ENCODE assay signal across 1 cellular context in genomic region chr2:74499940-74500577, GRCh38.
TF ChIP-seq lines count a peak whose summit lies in the region.

No MANE protein-coding gene starts in this region.

TF ChIP-seq in WTC11, 78 proteins besides CTCF, POLR2A, EP300 and RAD21 (continued from another document):
- TF ChIP-seq AFF4 (CRISPR knock-in tag; IDR thresholded peaks at IDR 0.05; ENCODE audit: borderline replicate concordance) (no peak), KAT7 (CRISPR knock-in tag; IDR thresholded peaks at IDR 0.05; ENCODE audit: borderline replicate concordance) (no peak), ZNF263 (CRISPR knock-in tag; IDR thresholded peaks at IDR 0.05; ENCODE audit: low read depth) (no peak), RORB (CRISPR knock-in tag; IDR thresholded peaks at IDR 0.05) (no peak), HMGA2 (CRISPR knock-in tag; IDR thresholded peaks at IDR 0.05) (no peak), FOXP1 (CRISPR knock-in tag; IDR thresholded peaks at IDR 0.05; ENCODE audit: borderline replicate concordance) (no peak), CREM (CRISPR knock-in tag; IDR thresholded peaks at IDR 0.05) (no peak)
TF ChIP-seq in WTC11: peak in this region for 0.
